ENCODE assay signal across 10 cellular contexts in the genomic region with DNA sequence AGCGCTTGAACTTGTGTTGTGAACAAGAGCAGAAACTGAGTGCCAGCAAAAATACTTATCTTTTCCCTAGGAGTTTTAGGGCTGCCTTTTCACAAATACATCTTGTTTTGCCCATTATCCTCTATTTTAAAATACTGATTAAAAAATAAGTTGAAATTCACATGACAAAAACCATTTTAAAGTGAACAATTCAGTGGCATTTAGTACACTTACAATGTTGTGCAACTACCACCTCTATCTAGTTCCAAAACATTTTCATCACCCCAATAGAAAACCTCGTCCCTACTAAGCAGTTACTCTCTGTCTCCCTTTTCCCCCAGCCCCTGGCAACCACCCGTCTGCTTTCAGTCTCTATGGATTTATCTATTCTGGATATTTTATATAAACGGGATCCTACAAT. TPM values are rescaled to one million over a fixed set of nuclear protein-coding genes. Genes with fewer than 3 reads are reported as not detected.
DNase-seq lines count a peak whose midpoint lies in the region; TF ChIP-seq lines count a peak whose summit lies in the region.
"Had no signal": no experiment of that assay in that cellular context is flagged by ENCODE, and none has a peak within 500 bp of the region (broad histone marks: within the 10 kb centered on the region; RNA-seq: fewer than 3 reads in every experiment).

No MANE protein-coding gene starts in this region.

- TF ChIP-seq CTCF in AG10803 (conservative IDR thresholded peaks at IDR 0.05; ENCODE audit: low read length) (no peak), Loucy (conservative IDR thresholded peaks at IDR 0.05; ENCODE audit: low read length) (no peak), nephron (IDR thresholded peaks at IDR 0.05; ENCODE audit: unreplicated experiment in 3 of 3) (no peak), BE2C (IDR thresholded peaks at IDR 0.05; ENCODE audit: low read depth, low read length) (no peak)

- H3K27ac Mint-ChIP-seq in dendritic cell treated with granulocyte-macrophage colony-stimulating factor and Interleukin-4, amounts not matched to agents 40 ng/mL and 50 ng/mL, for 4 days: peak overlapping the region; percentile 98
- peak overlapping the region; percentile 21 to 92 (median 68) for H3K27ac Mint-ChIP-seq in nephron

- H3K4me2 ChIP-seq in Loucy (ENCODE audit: low read depth, low read length, poor library complexity, severe bottlenecking): peak overlapping the region; percentile 88

- peaks cover 8% of the 10 kb centered on the region for H4K20me1 ChIP-seq in Loucy (ENCODE audit: insufficient read depth, low read length, poor library complexity, severe bottlenecking)

- H3K27me3 ChIP-seq in Loucy (ENCODE audit: insufficient read depth, low read length, poor library complexity, severe bottlenecking) (no peaks in the 10 kb centered on the region), BE2C (no peaks in the 10 kb centered on the region)

- intact Hi-C loops in dendritic cell treated with granulocyte-macrophage colony-stimulating factor and Interleukin-4, amounts not matched to agents 40 ng/mL and 50 ng/mL, for 4 days (cut with micrococcal nuclease): no loop called here

- H3K36me3 ChIP-seq in Loucy (ENCODE audit: insufficient read depth, low read length) (no peaks in the 10 kb centered on the region), BE2C (no peaks in the 10 kb centered on the region)

- peaks cover 9% of the 10 kb centered on the region for H3K9me3 Mint-ChIP-seq in dendritic cell treated with granulocyte-macrophage colony-stimulating factor and Interleukin-4, amounts not matched to agents 40 ng/mL and 50 ng/mL, for 4 days
- no peaks in the 10 kb centered on the region for H3K9me3 Mint-ChIP-seq in nephron

- H3K4me1 ChIP-seq in Loucy (ENCODE audit: insufficient read depth, low read length, poor library complexity, severe bottlenecking): peaks cover 41% of the 10 kb centered on the region
- H3K4me1 ChIP-seq in BE2C: no peaks in the 10 kb centered on the region

- H3K4me1 Mint-ChIP-seq in dendritic cell treated with granulocyte-macrophage colony-stimulating factor and Interleukin-4, amounts not matched to agents 40 ng/mL and 50 ng/mL, for 4 days (ENCODE audit: low read depth): peaks cover 48% of the 10 kb centered on the region
- peaks cover 48% of the 10 kb centered on the region for H3K4me1 Mint-ChIP-seq in nephron

- H3K9me3 ChIP-seq in Loucy (ENCODE audit: insufficient read depth, low read depth, low read length): no peaks in the 10 kb centered on the region
- no peaks in the 10 kb centered on the region for H3K9me3 ChIP-seq in BE2C

- H3K4me3 ChIP-seq in AG10803 (ENCODE audit: low read length) (peak overlapping the region; percentile 100), Loucy (ENCODE audit: low read length, poor library complexity, severe bottlenecking) (peak overlapping the region; percentile 90), BE2C (ENCODE audit: low read depth, low read length) (no peak overlapping the region)

- no peak overlapping the region for H2AFZ ChIP-seq in Loucy (ENCODE audit: low read length)

- H3K79me2 ChIP-seq in Loucy (ENCODE audit: insufficient read depth, low read length): peaks cover 40% of the 10 kb centered on the region

- H3K27me3 Mint-ChIP-seq in dendritic cell treated with granulocyte-macrophage colony-stimulating factor and Interleukin-4, amounts not matched to agents 40 ng/mL and 50 ng/mL, for 4 days: peaks cover 2% of the 10 kb centered on the region
- H3K27me3 Mint-ChIP-seq in nephron (ENCODE audit: low read depth): no peaks in the 10 kb centered on the region

- DNase-seq in AG10803 (ENCODE audit: low read depth): no peak
- no peak for DNase-seq in SHP77 (lab: John Stamatoyannopoulos, UW)
- no peak for DNase-seq in RPMI8226
- DNase-seq in BE2C: no peak
- DNase-seq in dermis blood vessel endothelial cell: no peak
- DNase-seq: activated naive CD4-positive, alpha-beta T cell; NCI-H524 had no signal

- peak overlapping the region; percentile 95 for H3K4me3 Mint-ChIP-seq in dendritic cell treated with granulocyte-macrophage colony-stimulating factor and Interleukin-4, amounts not matched to agents 40 ng/mL and 50 ng/mL, for 4 days
- H3K4me3 Mint-ChIP-seq in nephron: peak overlapping the region; percentile 86 to 89 (median 87)

- peaks cover 44% of the 10 kb centered on the region for H3K36me3 Mint-ChIP-seq in dendritic cell treated with granulocyte-macrophage colony-stimulating factor and Interleukin-4, amounts not matched to agents 40 ng/mL and 50 ng/mL, for 4 days (ENCODE audit: low read depth)
- H3K36me3 Mint-ChIP-seq in nephron (ENCODE audit: low read depth): peaks cover 7% of the 10 kb centered on the region

- H3K9ac ChIP-seq in Loucy (ENCODE audit: low read depth, low read length, poor library complexity, severe bottlenecking): peak overlapping the region; percentile 87

- H3F3A ChIP-seq in Loucy (ENCODE audit: low read depth): no peaks in the 10 kb centered on the region

- no peaks in the 10 kb centered on the region; the same call in 1 of the 2 replicates for H3K9me2 ChIP-seq in Loucy (replicated peaks; ENCODE audit: low read depth, low read length)

RNA-seq across cellular contexts. Expression of a gene that starts 1.4 kb away (rescaled TPM):
- polyA plus RNA-seq in BE2C (2012; ENCODE audit: insufficient read depth, insufficient read length, low read depth): 13.1 TPM
- 73.9 and 103 TPM in 2 replicates for total RNA-seq in dermis blood vessel endothelial cell

RNA-seq across cellular contexts. Expression of a gene that starts 30.7 kb away (rescaled TPM):
- 4.8 TPM for polyA plus RNA-seq in BE2C (2012; ENCODE audit: insufficient read depth, insufficient read length, low read depth)
- total RNA-seq in dermis blood vessel endothelial cell: 7.1 and 13.7 TPM in 2 replicates

RNA-seq across cellular contexts. Expression of a gene that starts 31.0 kb away (rescaled TPM):
- 17.9 TPM for polyA plus RNA-seq in BE2C (2012; ENCODE audit: insufficient read depth, insufficient read length, low read depth)
- 3.6 and 4.6 TPM in 2 replicates for total RNA-seq in dermis blood vessel endothelial cell
